12 cellular contexts compared by ENCODE assay signal in genomic region chr19:45391871-45392665, GRCh38. TPM values are rescaled to one million over a fixed set of nuclear protein-coding genes. Genes with fewer than 3 reads are reported as not detected.
DNase-seq lines count a peak whose midpoint lies in the region; ATAC-seq and TF ChIP-seq lines count a peak whose summit lies in the region.
"Had no signal": no experiment of that assay in that cellular context is flagged by ENCODE, and none has a peak within 500 bp of the region (broad histone marks: within the 10 kb centered on the region; RNA-seq: fewer than 3 reads in every experiment).

No MANE protein-coding gene starts in this region.

- peak; percentile 2 for DNase-seq in AG20443 (ENCODE audit: low spot score)
- DNase-seq in WTC11 (ENCODE audit: low spot score): no peak
- no peak for DNase-seq in neural progenitor cell (ENCODE audit: low spot score)
- DNase-seq in NCI-H345 (lab: John Stamatoyannopoulos, UW): no peak
- no peak for DNase-seq in HUDEP-2 (lab: John Stamatoyannopoulos, UW; ENCODE audit: unreplicated experiment in 76 of 76)
- no peak for DNase-seq in GM19240 (ENCODE audit: insufficient read length, low spot score)
- DNase-seq: SHP77 had no signal

- ATAC-seq in WTC11: no peak

- CTCF ChIA-PET in WTC11 (lab: Charles Lee): interaction anchor here (0.6 to 3.3 kb wide), 7 partner anchors 8 to 250 kb away, joined by 3 to 35 read pairs (median 5); no protein-coding TSS in a partner anchor

- H3F3A ChIP-seq in neural progenitor cell (ENCODE audit: low read depth): peaks cover 5% of the 10 kb centered on the region

- no peak overlapping the region for H2AFZ ChIP-seq in neural progenitor cell (replicated peaks)
- H2AFZ ChIP-seq: GM23338 had no signal

- no peaks in the 10 kb centered on the region for H3K36me3 ChIP-seq in neural progenitor cell
- H3K36me3 ChIP-seq: BLaER1 had no signal

- H3K9me3 Mint-ChIP-seq in WTC11 (no peaks in the 10 kb centered on the region), neural progenitor cell (no peaks in the 10 kb centered on the region)
- H3K9me3 Mint-ChIP-seq: GM23338 had no signal

- no peaks in the 10 kb centered on the region for H3K79me2 ChIP-seq in neural progenitor cell (ENCODE audit: low read depth)

- H3K4me3 ChIP-seq in neural progenitor cell: no peak overlapping the region
- H3K4me3 ChIP-seq: BLaER1, GM23338 had no signal

- no peaks in the 10 kb centered on the region for H3K9me3 ChIP-seq in neural progenitor cell (ENCODE audit: low read depth)
- H3K9me3 ChIP-seq: BLaER1 had no signal

- in situ Hi-C loops in GM18951 (cut with MboI; ENCODE audit: low sequenced_read_pairs, unreplicated experiment): no loop called here

- H3K4me3 Mint-ChIP-seq in WTC11: no peak overlapping the region
- H3K4me3 Mint-ChIP-seq in neural progenitor cell: no peak overlapping the region

- H3K4me1 Mint-ChIP-seq in WTC11: peaks cover 5% of the 10 kb centered on the region
- H3K4me1 Mint-ChIP-seq in neural progenitor cell: no peaks in the 10 kb centered on the region

- peaks cover 7% of the 10 kb centered on the region for H4K20me1 ChIP-seq in neural progenitor cell (ENCODE audit: low read depth)

- no peak overlapping the region for H3K27ac ChIP-seq in neural progenitor cell
- H3K27ac ChIP-seq: BLaER1 had no signal

- H3K27me3 ChIP-seq in neural progenitor cell: peaks cover 25% of the 10 kb centered on the region
- H3K27me3 ChIP-seq: BLaER1 had no signal

- POLR2A ChIA-PET in WTC11 (lab: Charles Lee): interaction anchor here (0.5 to 0.9 kb wide), 3 partner anchors 12 to 172 kb away, joined by 3 to 7 read pairs (median 3); no protein-coding TSS in a partner anchor

- no peak overlapping the region for H3K9ac ChIP-seq in neural progenitor cell
- H3K9ac ChIP-seq: BLaER1 had no signal

- TF ChIP-seq CTCF in WTC11 (IDR thresholded peaks at IDR 0.05) (no peak), neural progenitor cell (IDR thresholded peaks at IDR 0.05) (no peak)

- H3K36me3 Mint-ChIP-seq in WTC11 (peaks cover 3% of the 10 kb centered on the region; the same call in 1 of the 2 replicates), neural progenitor cell (no peaks in the 10 kb centered on the region)

- H3K4me2 ChIP-seq in neural progenitor cell: no peak overlapping the region
- H3K4me2 ChIP-seq: BLaER1, GM23338 had no signal

- H3K27ac Mint-ChIP-seq in WTC11: peak overlapping the region; percentile 60; the same call in 1 of the 2 replicates
- H3K27ac Mint-ChIP-seq in neural progenitor cell: peak overlapping the region; percentile 37
- H3K27ac Mint-ChIP-seq: GM23338 had no signal

- TF ChIP-seq POLR2A in GM18951 (IDR thresholded peaks at IDR 0.05; ENCODE audit: extremely low read depth, insufficient read depth, insufficient read length): peak; percentile 1

- peaks cover 31% of the 10 kb centered on the region for H3K27me3 Mint-ChIP-seq in WTC11 (ENCODE audit: low read depth)
- H3K27me3 Mint-ChIP-seq in neural progenitor cell (ENCODE audit: insufficient read depth, low read depth): peaks cover 7% of the 10 kb centered on the region

- no peaks in the 10 kb centered on the region for H3K4me1 ChIP-seq in neural progenitor cell

TF ChIP-seq in WTC11, 78 proteins besides CTCF, POLR2A, EP300 and RAD21:
- TF ChIP-seq RELA (CRISPR knock-in tag; IDR thresholded peaks at IDR 0.05; ENCODE audit: borderline replicate concordance): no peak
- TF ChIP-seq GRHL2 (CRISPR knock-in tag; IDR thresholded peaks at IDR 0.05; ENCODE audit: insufficient replicate concordance, severe bottlenecking): no peak
- TF ChIP-seq, protein P1, sequence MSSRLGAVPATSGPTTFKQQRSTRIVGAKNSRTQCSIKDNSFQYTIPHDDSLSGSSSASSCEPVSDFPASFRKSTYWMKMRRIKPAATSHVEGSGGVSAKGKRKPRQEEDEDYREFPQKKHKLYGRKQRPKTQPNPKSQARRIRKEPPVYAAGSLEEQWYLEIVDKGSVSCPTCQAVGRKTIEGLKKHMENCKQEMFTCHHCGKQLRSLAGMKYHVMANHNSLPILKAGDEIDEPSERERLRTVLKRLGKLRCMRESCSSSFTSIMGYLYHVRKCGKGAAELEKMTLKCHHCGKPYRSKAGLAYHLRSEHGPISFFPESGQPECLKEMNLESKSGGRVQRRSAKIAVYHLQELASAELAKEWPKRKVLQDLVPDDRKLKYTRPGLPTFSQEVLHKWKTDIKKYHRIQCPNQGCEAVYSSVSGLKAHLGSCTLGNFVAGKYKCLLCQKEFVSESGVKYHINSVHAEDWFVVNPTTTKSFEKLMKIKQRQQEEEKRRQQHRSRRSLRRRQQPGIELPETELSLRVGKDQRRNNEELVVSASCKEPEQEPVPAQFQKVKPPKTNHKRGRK (CRISPR knock-in tag; IDR thresholded peaks at IDR 0.05; ENCODE audit: borderline replicate concordance): no peak
- no peak for TF ChIP-seq SOX15 (CRISPR knock-in tag; IDR thresholded peaks at IDR 0.05)
- TF ChIP-seq ZNF232 (CRISPR knock-in tag; IDR thresholded peaks at IDR 0.05): no peak
- TF ChIP-seq ZNF219 (CRISPR knock-in tag; IDR thresholded peaks at IDR 0.05; ENCODE audit: borderline replicate concordance): no peak
- no peak for TF ChIP-seq FOXP1 (CRISPR knock-in tag; IDR thresholded peaks at IDR 0.05; ENCODE audit: borderline replicate concordance)
- TF ChIP-seq ZNF138 (CRISPR knock-in tag; conservative IDR thresholded peaks at IDR 0.05): no peak
- TF ChIP-seq, protein P2, sequence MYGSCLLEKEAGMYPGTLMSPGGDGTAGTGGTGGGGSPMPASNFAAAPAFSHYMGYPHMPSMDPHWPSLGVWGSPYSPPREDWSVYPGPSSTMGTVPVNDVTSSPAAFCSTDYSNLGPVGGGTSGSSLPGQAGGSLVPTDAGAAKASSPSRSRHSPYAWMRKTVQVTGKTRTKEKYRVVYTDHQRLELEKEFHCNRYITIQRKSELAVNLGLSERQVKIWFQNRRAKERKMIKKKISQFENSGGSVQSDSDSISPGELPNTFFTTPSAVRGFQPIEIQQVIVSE (CRISPR knock-in tag; IDR thresholded peaks at IDR 0.05; ENCODE audit: borderline replicate concordance): no peak
- no peak for TF ChIP-seq ZMAT4 (CRISPR knock-in tag; IDR thresholded peaks at IDR 0.05)
- TF ChIP-seq ZNF121 (CRISPR knock-in tag; IDR thresholded peaks at IDR 0.05): no peak
- TF ChIP-seq HMGA2 (CRISPR knock-in tag; IDR thresholded peaks at IDR 0.05): no peak
- no peak for TF ChIP-seq ZNF396 (CRISPR knock-in tag; IDR thresholded peaks at IDR 0.05; ENCODE audit: borderline replicate concordance)
- TF ChIP-seq ATF1 (CRISPR knock-in tag; IDR thresholded peaks at IDR 0.05): no peak

RNA-seq across cellular contexts. Expression of gene PPP1R13L, which starts 12.8 kb away (rescaled TPM):
- total RNA-seq in WTC11 (2021) (27.5 to 38.1 TPM (median 35.2 TPM) in 3 replicates), neural progenitor cell (ENCODE audit: low replicate concordance) (2.9 and 8.6 TPM in 2 replicates)

RNA-seq across cellular contexts. Expression of gene POLR1G, which starts 14.4 kb away (rescaled TPM):
- 33.5 to 38.1 TPM (median 34.8 TPM) in 3 replicates for total RNA-seq in WTC11 (2021)
- total RNA-seq in neural progenitor cell (ENCODE audit: low replicate concordance): 5.5 and 6.8 TPM in 2 replicates

RNA-seq across cellular contexts. Expression of gene ERCC2, which starts 21.7 kb away (rescaled TPM):
- total RNA-seq in WTC11 (2021) (102 to 113 TPM (median 109 TPM) in 3 replicates), neural progenitor cell (ENCODE audit: low replicate concordance) (31.0 and 71.6 TPM in 2 replicates)

RNA-seq across cellular contexts. Expression of gene ERCC1, which starts 31.6 kb away (rescaled TPM):
- total RNA-seq in WTC11 (2021): 43.7 to 60.6 TPM (median 60.1 TPM) in 3 replicates
- total RNA-seq in neural progenitor cell (ENCODE audit: low replicate concordance): 46.0 and 74.5 TPM in 2 replicates

RNA-seq across cellular contexts. Expression of gene KLC3, which starts 51.5 kb away (rescaled TPM):
- 5.2 to 6.5 TPM (median 5.3 TPM) in 3 replicates for total RNA-seq in WTC11 (2021)
- 0.50 TPM in 1 of 2 replicates, not detected in the other for total RNA-seq in neural progenitor cell (ENCODE audit: low replicate concordance)
- total RNA-seq: LHCN-M2; T-helper 1 cell treated with Interleukin-12 subunit alpha and Interleukin-12 subunit beta and Interleukin-4 antibody, amounts not matched to agents 30 ng/mL and 1 ng/mL, for 36 hours had no signal
